ENCODE assay signal across 18 cellular contexts in genomic region chr3:29318251-29318650, GRCh38. TPM values are rescaled to one million over a fixed set of nuclear protein-coding genes. Genes with fewer than 3 reads are reported as not detected.
DNase-seq lines count a peak whose midpoint lies in the region; ATAC-seq, FAIRE-seq and TF ChIP-seq lines count a peak whose summit lies in the region.
"Had no signal": no experiment of that assay in that cellular context is flagged by ENCODE, and none has a peak within 500 bp of the region (broad histone marks: within the 10 kb centered on the region; RNA-seq: fewer than 3 reads in every experiment).

No MANE protein-coding gene starts in this region.

- no peak for TF ChIP-seq EP300 in SK-N-SH (IDR thresholded peaks at IDR 0.05; ENCODE audit: borderline replicate concordance in 1 of 2, low read depth in 1 of 2, low read length in 1 of 2)
- peak in 1 of 4 donors; percentile 32 for TF ChIP-seq EP300 in sigmoid colon (IDR thresholded peaks at IDR 0.05)

- CTCF ChIA-PET in SK-N-SH (lab: Yijun Ruan, JAX) = interaction anchor here (0.7 to 1.4 kb wide), 5 partner anchors 10 to 346 kb away, joined by 3 to 4 read pairs (median 3); partner anchors contain the start of gene RBMS3

- no peak for ATAC-seq in HG03460 (IDR thresholded peaks at IDR 0.05; ENCODE audit: unreplicated experiment)
- ATAC-seq: K562 had no signal

- H3K27ac ChIP-seq in SK-N-SH (ENCODE audit: low read depth in 2 of 2, low read length in 1 of 2) (peak overlapping the region; percentile 43 to 93), sigmoid colon (peak overlapping the region in 3 of 4 donors; percentile 65 to 75 (median 72))
- H3K27ac ChIP-seq: GM23248 had no signal

- FAIRE-seq in GM12892 (lab: Jason Lieb, UNC) = no peak
- FAIRE-seq: GM12891, K562 had no signal

- H3K4me3 ChIP-seq in SK-N-SH (ENCODE audit: low read depth in 2 of 2, low read length in 1 of 2) (no peak overlapping the region; a peak in 1 of 4 replicates), kidney epithelial cell (ENCODE audit: low read depth, low read length) (no peak overlapping the region), sigmoid colon (no peak overlapping the region)
- H3K4me3 ChIP-seq: GM23248, K562 had no signal

- H3K9me2 ChIP-seq in SK-N-SH = no peaks in the 10 kb centered on the region

- H3K9ac ChIP-seq in SK-N-SH = peak overlapping the region; percentile 5; the same call in 1 of the 2 replicates
- H3K9ac ChIP-seq: GM23248 had no signal

- H3K9me3 ChIP-seq in SK-N-SH (no peaks in the 10 kb centered on the region), sigmoid colon (no peaks in the 10 kb centered on the region)

- H3F3A ChIP-seq in SK-N-SH (replicated peaks; ENCODE audit: insufficient read depth) = peaks cover 4% of the 10 kb centered on the region

- TF ChIP-seq CTCF in SK-N-SH (IDR thresholded peaks at IDR 0.05) = no peak
- no peak for TF ChIP-seq CTCF in kidney epithelial cell (IDR thresholded peaks at IDR 0.05; ENCODE audit: insufficient read depth, low read length, poor library complexity, severe bottlenecking)
- TF ChIP-seq CTCF in sigmoid colon (IDR thresholded peaks at IDR 0.05) = no peak

- intact Hi-C loops in sigmoid colon (cut with DNase I) = loop anchor here (5.0 kb wide), 1 partner anchor 36 kb away; the partner anchor contains the start of gene RBMS3

- H2AFZ ChIP-seq in SK-N-SH (ENCODE audit: low read depth) = no peak overlapping the region
- H2AFZ ChIP-seq: GM23248 had no signal

- in situ Hi-C loops in Caki2 (cut with HindIII; ENCODE audit: low pct_unique_long_range_greater_than_20kb, low sequenced_read_pairs) = no loop called here

- peak overlapping the region; percentile 28; the same call in 1 of the 2 replicates for H3K4me2 ChIP-seq in SK-N-SH

- TF ChIP-seq POLR2A in sigmoid colon (IDR thresholded peaks at IDR 0.05) (no peak), GM12892 (IDR thresholded peaks at IDR 0.05; ENCODE audit: low read depth, low read length) (no peak)

- H3K4me1 ChIP-seq in SK-N-SH (ENCODE audit: control insufficient read depth in 1 of 2, insufficient read depth in 2 of 2, low read depth in 1 of 2, low read length in 1 of 2) = peaks cover 22 to 54% of the 10 kb centered on the region in 2 experiments; a peak in 3 of 4 replicates
- peaks cover 0 to 90% (median 56%) of the 10 kb centered on the region in 4 donors for H3K4me1 ChIP-seq in sigmoid colon

- WGBS in SK-N-SH (ENCODE audit: low lambda C conversion rate) = 58% methylated on average over 3 of the region's 3 CpGs
- WGBS in sigmoid colon, 2 donors = 91 to 94% methylated on average over 3 of the region's 3 CpGs

- DNase-seq in Caki2 (ENCODE audit: low read depth) (peak; percentile 41), SK-N-SH (no peak), kidney epithelial cell (ENCODE audit: low read depth) (peak; percentile 42), sigmoid colon (no peak), GM12892 (ENCODE audit: insufficient read length) (no peak), GM03348 (ENCODE audit: low spot score) (no peak)
- no peak for DNase-seq in activated CD4-positive, alpha-beta T cell treated with anti-CD3 and anti-CD28 coated beads, Interleukin-2, amount 50 U/mL, for 48 hours
- DNase-seq: AML-193; CD4-positive, CD25-positive, alpha-beta regulatory T cell; DMS79; GM23248; HFFc6; NCI-H2171; NCI-H446 treated with DMSO at 0.1 percent for 48 hours; NCI-H774 had no signal

- H3K27me3 ChIP-seq in SK-N-SH (ENCODE audit: insufficient read depth) (no peaks in the 10 kb centered on the region), kidney epithelial cell (ENCODE audit: control insufficient read depth, insufficient read depth, low read length) (no peaks in the 10 kb centered on the region), sigmoid colon (no peaks in the 10 kb centered on the region)

- H3K79me2 ChIP-seq in SK-N-SH (ENCODE audit: insufficient read depth) = peaks cover 100% of the 10 kb centered on the region

- no peak for TF ChIP-seq RAD21 in SK-N-SH (IDR thresholded peaks at IDR 0.05; ENCODE audit: low read length)

- H4K20me1 ChIP-seq in SK-N-SH (ENCODE audit: insufficient read depth) = no peaks in the 10 kb centered on the region

- POLR2A ChIA-PET in SK-N-SH (lab: Yijun Ruan, JAX) = no interaction called here

- H3K36me3 ChIP-seq in SK-N-SH (replicated peaks in 1 of 2; ENCODE audit: control insufficient read depth in 1 of 2, insufficient read depth in 2 of 2, low read length in 1 of 2) (peaks cover 5 to 11% of the 10 kb centered on the region in 2 experiments), kidney epithelial cell (ENCODE audit: control insufficient read depth, insufficient read depth, low read length) (no peaks in the 10 kb centered on the region), sigmoid colon (no peaks in the 10 kb centered on the region)

TF ChIP-seq in SK-N-SH, 30 proteins besides CTCF, POLR2A, EP300 and RAD21:
- TF ChIP-seq, protein P1, sequence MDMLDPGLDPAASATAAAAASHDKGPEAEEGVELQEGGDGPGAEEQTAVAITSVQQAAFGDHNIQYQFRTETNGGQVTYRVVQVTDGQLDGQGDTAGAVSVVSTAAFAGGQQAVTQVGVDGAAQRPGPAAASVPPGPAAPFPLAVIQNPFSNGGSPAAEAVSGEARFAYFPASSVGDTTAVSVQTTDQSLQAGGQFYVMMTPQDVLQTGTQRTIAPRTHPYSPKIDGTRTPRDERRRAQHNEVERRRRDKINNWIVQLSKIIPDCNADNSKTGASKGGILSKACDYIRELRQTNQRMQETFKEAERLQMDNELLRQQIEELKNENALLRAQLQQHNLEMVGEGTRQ (IDR thresholded peaks at IDR 0.05; ENCODE audit: borderline replicate concordance, low read depth, low read length) = no peak
- TF ChIP-seq FOXM1 (IDR thresholded peaks at IDR 0.05; ENCODE audit: low read depth) = no peak
- TF ChIP-seq, protein P2, sequence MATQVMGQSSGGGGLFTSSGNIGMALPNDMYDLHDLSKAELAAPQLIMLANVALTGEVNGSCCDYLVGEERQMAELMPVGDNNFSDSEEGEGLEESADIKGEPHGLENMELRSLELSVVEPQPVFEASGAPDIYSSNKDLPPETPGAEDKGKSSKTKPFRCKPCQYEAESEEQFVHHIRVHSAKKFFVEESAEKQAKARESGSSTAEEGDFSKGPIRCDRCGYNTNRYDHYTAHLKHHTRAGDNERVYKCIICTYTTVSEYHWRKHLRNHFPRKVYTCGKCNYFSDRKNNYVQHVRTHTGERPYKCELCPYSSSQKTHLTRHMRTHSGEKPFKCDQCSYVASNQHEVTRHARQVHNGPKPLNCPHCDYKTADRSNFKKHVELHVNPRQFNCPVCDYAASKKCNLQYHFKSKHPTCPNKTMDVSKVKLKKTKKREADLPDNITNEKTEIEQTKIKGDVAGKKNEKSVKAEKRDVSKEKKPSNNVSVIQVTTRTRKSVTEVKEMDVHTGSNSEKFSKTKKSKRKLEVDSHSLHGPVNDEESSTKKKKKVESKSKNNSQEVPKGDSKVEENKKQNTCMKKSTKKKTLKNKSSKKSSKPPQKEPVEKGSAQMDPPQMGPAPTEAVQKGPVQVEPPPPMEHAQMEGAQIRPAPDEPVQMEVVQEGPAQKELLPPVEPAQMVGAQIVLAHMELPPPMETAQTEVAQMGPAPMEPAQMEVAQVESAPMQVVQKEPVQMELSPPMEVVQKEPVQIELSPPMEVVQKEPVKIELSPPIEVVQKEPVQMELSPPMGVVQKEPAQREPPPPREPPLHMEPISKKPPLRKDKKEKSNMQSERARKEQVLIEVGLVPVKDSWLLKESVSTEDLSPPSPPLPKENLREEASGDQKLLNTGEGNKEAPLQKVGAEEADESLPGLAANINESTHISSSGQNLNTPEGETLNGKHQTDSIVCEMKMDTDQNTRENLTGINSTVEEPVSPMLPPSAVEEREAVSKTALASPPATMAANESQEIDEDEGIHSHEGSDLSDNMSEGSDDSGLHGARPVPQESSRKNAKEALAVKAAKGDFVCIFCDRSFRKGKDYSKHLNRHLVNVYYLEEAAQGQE (IDR thresholded peaks at IDR 0.05; ENCODE audit: low read depth, low read length) = no peak
- TF ChIP-seq PBX3 (IDR thresholded peaks at IDR 0.05) = no peak

RNA-seq across cellular contexts. Expression of gene RBMS3, which starts 37.4 kb away (rescaled TPM):
- 8.9 and 15.0 TPM in 2 replicates for total RNA-seq in Caki2 (2014; rRNA removed; shearing (Covaris generic); ENCODE audit: low replicate concordance)
- polyA plus RNA-seq in SK-N-SH (2012; rRNA removed) = 8.2 and 9.9 TPM in 2 replicates
- polyA plus RNA-seq in SK-N-SH (2012; cell fraction: cytosol; rRNA removed) = 6.5 and 8.0 TPM in 2 replicates
- 15.1 and 25.1 TPM in 2 replicates for polyA plus RNA-seq in SK-N-SH (2012; cell fraction: nucleus; rRNA removed)
- total RNA-seq in kidney epithelial cell = 18.4 and 23.7 TPM in 2 replicates
- total RNA-seq in sigmoid colon = 10 to 100 TPM; 39.9 to 61.9 (median 59.8) TPM
- polyA plus RNA-seq in sigmoid colon = 1 to 10 TPM in 2 of 3 donors, under 1 TPM in 1; 0.46 to 3.9 (median 3.0) TPM
- polyA plus RNA-seq in GM12892 (2012; ENCODE audit: missing spikeins) = 1.7 TPM
- polyA plus RNA-seq: K562 had no signal

Comparison
In these comparisons a context has a peak if more than half of its experiments do, and no peak if none do; other contexts are left out.
1. DNase-seq: peak in Caki2 (single experiment) and kidney epithelial cell (single experiment); none in SK-N-SH (single experiment), sigmoid colon (single experiment), GM12892 (single experiment), activated CD4-positive, alpha-beta T cell treated with anti-CD3 and anti-CD28 coated beads, Interleukin-2, amount 50 U/mL, for 48 hours (0 of 2) and GM03348 (single experiment).